Comparison of ENCODE assay signal across 14 cellular contexts in the genomic region with DNA sequence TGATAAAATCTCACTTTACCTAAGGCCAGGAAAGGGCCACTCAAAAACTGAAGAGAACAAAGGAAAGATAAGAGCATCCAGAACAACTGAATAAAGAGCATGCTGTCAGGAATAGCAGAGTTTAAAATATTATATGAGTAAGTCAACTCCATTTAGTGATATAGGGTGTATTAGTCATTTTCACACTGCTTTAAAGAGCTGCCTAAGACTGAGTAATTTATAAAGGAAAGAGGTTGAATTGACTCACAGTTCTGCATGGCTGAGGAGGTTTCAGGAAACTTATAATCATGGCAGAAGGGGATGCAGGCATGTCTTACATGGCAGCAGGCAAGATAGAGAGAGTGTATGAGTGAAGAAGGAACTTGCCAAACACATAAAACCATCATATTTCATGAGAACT.
"Had no signal": no experiment of that assay in that cellular context is flagged by ENCODE, and none has a peak within 500 bp of the region (broad histone marks: within the 10 kb centered on the region; RNA-seq: fewer than 3 reads in every experiment).

No MANE protein-coding gene starts in this region.

- H3K27me3 ChIP-seq: ascending aorta, gastroesophageal sphincter, sigmoid colon had no signal

- H3K9me3 ChIP-seq: gastroesophageal sphincter, SK-N-SH, thoracic aorta had no signal

- H3K4me1 ChIP-seq: ascending aorta, gastroesophageal sphincter, left ventricle myocardium inferior, sigmoid colon had no signal

- ATAC-seq: gastroesophageal sphincter had no signal

- H3K27me3 Mint-ChIP-seq: activated B cell treated with CpG ODN at 0.5 μM for 24 hours; activated naive CD8-positive, alpha-beta T cell treated with anti-CD3 and anti-CD28 coated beads, Interleukin-2, amount 10 ng/mL, durations not matched to agents 7 days and 5 days had no signal

- H3K4me3 ChIP-seq: ascending aorta, gastroesophageal sphincter, left ventricle myocardium inferior, sigmoid colon, thoracic aorta had no signal

- H3K27ac Mint-ChIP-seq: activated B cell treated with CpG ODN at 0.5 μM for 24 hours; activated naive CD8-positive, alpha-beta T cell treated with anti-CD3 and anti-CD28 coated beads, Interleukin-2, amount 10 ng/mL, durations not matched to agents 7 days and 5 days; nephron progenitor cell; stimulated activated naive CD8-positive, alpha-beta T cell treated with anti-CD3 and anti-CD28 coated beads, Interleukin-15, Interleukin-2, amounts not matched to agents 100 ng/mL and 50 ng/mL, for 24 hours; T-helper 1 cell treated with Interleukin-12 subunit alpha and Interleukin-12 subunit beta and Interleukin-4 antibody, amounts not matched to agents 30 μg/mL and 1 μg/mL, for 36 hours had no signal

- H3K9ac ChIP-seq: SK-N-SH had no signal

- H3K4me3 Mint-ChIP-seq: activated B cell treated with CpG ODN at 0.5 μM for 24 hours; activated naive CD8-positive, alpha-beta T cell treated with anti-CD3 and anti-CD28 coated beads, Interleukin-2, amount 10 ng/mL, durations not matched to agents 7 days and 5 days; nephron progenitor cell; stimulated activated naive CD8-positive, alpha-beta T cell treated with anti-CD3 and anti-CD28 coated beads, Interleukin-15, Interleukin-2, amounts not matched to agents 100 ng/mL and 50 ng/mL, for 24 hours; T-helper 1 cell treated with Interleukin-12 subunit alpha and Interleukin-12 subunit beta and Interleukin-4 antibody, amounts not matched to agents 30 μg/mL and 1 μg/mL, for 36 hours had no signal

- H3K36me3 Mint-ChIP-seq: activated naive CD8-positive, alpha-beta T cell treated with anti-CD3 and anti-CD28 coated beads, Interleukin-2, amount 10 ng/mL, durations not matched to agents 7 days and 5 days had no signal

- H3K27ac ChIP-seq: ascending aorta, gastroesophageal sphincter, left ventricle myocardium inferior, sigmoid colon, thoracic aorta had no signal

- H3K4me2 ChIP-seq: SK-N-SH had no signal

- DNase-seq: activated B cell treated with CpG ODN at 0.5 μM for 24 hours; activated CD4-positive, alpha-beta T cell treated with anti-CD3 and anti-CD28 coated beads, Interleukin-2, amount 50 U/mL, for 4 hours; activated naive CD8-positive, alpha-beta T cell treated with anti-CD3 and anti-CD28 coated beads, Interleukin-2, amount 10 ng/mL, durations not matched to agents 7 days and 5 days; left ventricle myocardium inferior; mesenchymal stem cell; nephron progenitor cell; sigmoid colon; SK-N-SH; stimulated activated CD4-positive, alpha-beta T cell treated with anti-CD3 and anti-CD28 coated beads, Interleukin-2, amount 100 ng/mL, for 48 hours had no signal

- H3K4me1 Mint-ChIP-seq: activated B cell treated with CpG ODN at 0.5 μM for 24 hours; activated naive CD8-positive, alpha-beta T cell treated with anti-CD3 and anti-CD28 coated beads, Interleukin-2, amount 10 ng/mL, durations not matched to agents 7 days and 5 days; nephron progenitor cell had no signal

- H3K36me3 ChIP-seq: ascending aorta, gastroesophageal sphincter, left ventricle myocardium inferior, sigmoid colon, thoracic aorta had no signal
